Comparison of ENCODE assay signal across 12 cellular contexts in the genomic region with DNA sequence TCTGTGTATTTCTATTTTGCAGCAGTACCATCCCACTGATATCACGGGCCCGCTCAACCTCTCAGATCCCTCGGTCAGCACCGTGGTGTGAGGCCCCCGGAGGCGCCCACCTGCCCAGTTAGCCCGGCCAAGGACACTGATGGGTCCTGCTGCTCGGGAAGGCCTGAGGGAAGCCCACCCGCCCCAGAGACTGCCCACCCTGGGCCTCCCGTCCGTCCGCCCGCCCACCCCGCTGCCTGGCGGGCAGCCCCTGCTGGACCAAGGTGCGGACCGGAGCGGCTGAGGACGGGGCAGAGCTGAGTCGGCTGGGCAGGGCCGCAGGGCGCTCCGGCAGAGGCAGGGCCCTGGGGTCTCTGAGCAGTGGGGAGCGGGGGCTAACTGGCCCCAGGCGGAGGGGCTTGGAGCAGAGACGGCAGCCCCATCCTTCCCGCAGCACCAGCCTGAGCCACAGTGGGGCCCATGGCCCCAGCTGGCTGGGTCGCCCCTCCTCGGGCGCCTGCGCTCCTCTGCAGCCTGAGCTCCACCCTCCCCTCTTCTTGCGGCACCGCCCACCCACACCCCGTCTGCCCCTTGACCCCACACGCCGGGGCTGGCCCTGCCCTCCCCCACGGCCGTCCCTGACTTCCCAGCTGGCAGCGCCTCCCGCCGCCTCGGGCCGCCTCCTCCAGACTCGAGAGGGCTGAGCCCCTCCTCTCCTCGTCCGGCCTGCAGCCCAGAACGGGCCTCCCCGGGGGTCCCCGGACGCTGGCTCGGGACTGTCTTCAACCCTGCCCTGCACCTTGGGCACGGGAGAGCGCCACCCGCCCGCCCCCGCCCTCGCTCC. TPM values are rescaled to one million over a fixed set of nuclear protein-coding genes. Genes with fewer than 3 reads are reported as not detected.
DNase-seq lines count a peak whose midpoint lies in the region; ATAC-seq and TF ChIP-seq lines count a peak whose summit lies in the region.
"Had no signal": no experiment of that assay in that cellular context is flagged by ENCODE, and none has a peak within 500 bp of the region (broad histone marks: within the 10 kb centered on the region; RNA-seq: fewer than 3 reads in every experiment).

No MANE protein-coding gene starts in this region.

- H3K4me1 ChIP-seq in HUES64 (ENCODE audit: insufficient read depth, low read length) (no peaks in the 10 kb centered on the region), lung (ENCODE audit: control insufficient read depth in 2 of 2, insufficient read depth in 2 of 2, low read length in 2 of 2) (peaks cover 0 to 17% of the 10 kb centered on the region in 2 donors), BE2C (no peaks in the 10 kb centered on the region)

- POLR2A ChIA-PET in T-cell (lab: Charles Lee), result no interaction called here

- CTCF ChIA-PET in T-cell (lab: Charles Lee), result no interaction called here

- H3K9me3 Mint-ChIP-seq in T-cell, result no peaks in the 10 kb centered on the region
- H3K9me3 Mint-ChIP-seq: activated B cell treated with CpG ODN at 0.5 μM for 24 hours had no signal

- no peak overlapping the region for H3K9ac ChIP-seq in HUES64 (ENCODE audit: low read depth, low read length)

- DNase-seq in COLO668 (lab: John Stamatoyannopoulos, UW; ENCODE audit: unreplicated experiment) (peak; percentile 60), T-cell (no peak), lung (ENCODE audit: low spot score) (no peak), BE2C (no peak), H4 (ENCODE audit: low spot score) (no peak), HPDE6-E6E7 (ENCODE audit: extremely low spot score) (no peak)
- DNase-seq: activated B cell treated with CpG ODN at 0.5 μM for 24 hours had no signal

- no peaks in the 10 kb centered on the region for H3K36me3 ChIP-seq in HUES64 (ENCODE audit: insufficient read depth, low read length)
- H3K36me3 ChIP-seq in lung (ENCODE audit: control insufficient read depth in 2 of 2, insufficient read depth in 2 of 2, low read length in 2 of 2), result no peaks in the 10 kb centered on the region
- H3K36me3 ChIP-seq in BE2C, result no peaks in the 10 kb centered on the region
- H3K36me3 ChIP-seq: neutrophil had no signal

- H3K4me3 ChIP-seq in HUES64 (ENCODE audit: low read length) (peak overlapping the region; percentile 61; the same call in 1 of the 2 replicates), lung (no peak overlapping the region), BE2C (ENCODE audit: low read depth, low read length) (no peak overlapping the region)

- peaks cover 0 to 6% (median 2%) of the 10 kb centered on the region in 3 donors for H3K4me1 Mint-ChIP-seq in T-cell

- TF ChIP-seq CTCF in lung (IDR thresholded peaks at IDR 0.05; ENCODE audit: control extremely low read depth, extremely low read depth) (no peak), BE2C (IDR thresholded peaks at IDR 0.05; ENCODE audit: low read depth, low read length) (no peak)

- no peaks in the 10 kb centered on the region for H3K9me3 ChIP-seq in HUES64 (ENCODE audit: insufficient read depth, low read depth, low read length)
- no peaks in the 10 kb centered on the region for H3K9me3 ChIP-seq in lung (ENCODE audit: control insufficient read depth in 2 of 2, insufficient read depth in 1 of 2, low read length in 1 of 2)
- H3K9me3 ChIP-seq in BE2C, result no peaks in the 10 kb centered on the region
- H3K9me3 ChIP-seq: neutrophil had no signal

- ATAC-seq in T-cell (replicated peaks in 1 of 4), result peak in 1 of 4 experiments; percentile 32
- ATAC-seq in lung (ENCODE audit: insufficient read depth, low FRiP score), result peak; percentile 16
- no peak for ATAC-seq in GM18868 (IDR thresholded peaks at IDR 0.05; ENCODE audit: unreplicated experiment)

- H3K4me3 Mint-ChIP-seq in T-cell, result peak overlapping the region in 2 of 3 donors; percentile 41 to 55

- 9% methylated on average over 57 of the region's 57 CpGs for WGBS in HUES64
- 7 to 12% methylated on average over 45 to 57 of the region's 57 CpGs for WGBS in lung, 2 donors

- H3K27me3 Mint-ChIP-seq in T-cell, result peaks cover 12 to 49% of the 10 kb centered on the region in 2 donors

- no peak overlapping the region for H3K27ac Mint-ChIP-seq in T-cell
- H3K27ac Mint-ChIP-seq: activated B cell treated with CpG ODN at 0.5 μM for 24 hours had no signal

- no peak overlapping the region for H3K27ac ChIP-seq in HUES64 (ENCODE audit: low read depth, low read length)
- no peak overlapping the region for H3K27ac ChIP-seq in lung (ENCODE audit: low read depth in 1 of 2, low read length in 1 of 2)
- H3K27ac ChIP-seq: neutrophil had no signal

- H3K36me3 Mint-ChIP-seq in T-cell, result no peaks in the 10 kb centered on the region

- H3K27me3 ChIP-seq in HUES64 (ENCODE audit: insufficient read depth, low read length) (peaks cover 95% of the 10 kb centered on the region), lung (ENCODE audit: control insufficient read depth, insufficient read depth) (peaks cover 9% of the 10 kb centered on the region), BE2C (peaks cover 64% of the 10 kb centered on the region)

RNA-seq across cellular contexts. Expression of a gene that starts 1.9 kb away (rescaled TPM):
- 0.35 TPM for polyA plus RNA-seq in HUES64 (2013, experiment 1 of 2)
- not detected for polyA plus RNA-seq in HUES64 (2013, experiment 2 of 2)
- total RNA-seq in T-cell (not detected), lung (1 to 10 TPM in 1 of 2 donors, under 1 TPM in 1; 0.77 to 5.2 TPM)
- polyA plus RNA-seq in lung, result under 1 TPM; 0.12 to 0.37 TPM
- 1.1 TPM for polyA plus RNA-seq in BE2C (2012; ENCODE audit: insufficient read depth, insufficient read length, low read depth)
- 0.10 and 0.12 TPM in 2 replicates for total RNA-seq in H4 (2014; rRNA removed; shearing (Covaris generic))
- total RNA-seq: dermis microvascular lymphatic vessel endothelial cell, urinary bladder had no signal
- polyA plus RNA-seq: urinary bladder had no signal

RNA-seq across cellular contexts. Expression of a gene that starts 3.9 kb away (rescaled TPM):
- polyA plus RNA-seq in HUES64 (2013, experiment 1 of 2), result not detected
- not detected for polyA plus RNA-seq in HUES64 (2013, experiment 2 of 2)
- total RNA-seq in T-cell, result not detected
- not detected for total RNA-seq in lung
- polyA plus RNA-seq in lung, result not detected
- 1.7 TPM for polyA plus RNA-seq in BE2C (2012; ENCODE audit: insufficient read depth, insufficient read length, low read depth)
- not detected in 2 replicates for total RNA-seq in H4 (2014; rRNA removed; shearing (Covaris generic))
- total RNA-seq: activated B cell treated with CpG ODN at 0.5 μM for 24 hours, dermis microvascular lymphatic vessel endothelial cell, urinary bladder had no signal
- polyA plus RNA-seq: urinary bladder had no signal

RNA-seq across cellular contexts. Expression of a gene that starts 20.4 kb away (rescaled TPM):
- polyA plus RNA-seq in HUES64 (2013, experiment 1 of 2), result 21.6 TPM
- 17.9 TPM for polyA plus RNA-seq in HUES64 (2013, experiment 2 of 2)
- total RNA-seq in T-cell (100 to 1,000 TPM; 133 to 142 (median 141) TPM), lung (10 to 100 TPM; 31.9 to 60.9 TPM)
- polyA plus RNA-seq in lung, result 10 to 100 TPM; 32.3 to 50.0 TPM
- polyA plus RNA-seq in BE2C (2012; ENCODE audit: insufficient read depth, insufficient read length, low read depth), result 302 TPM
- 8.2 and 13.4 TPM in 2 replicates for total RNA-seq in H4 (2014; rRNA removed; shearing (Covaris generic))

RNA-seq across cellular contexts. Expression of a gene that starts 20.5 kb away (rescaled TPM):
- 60.6 TPM for polyA plus RNA-seq in HUES64 (2013, experiment 1 of 2)
- 72.3 TPM for polyA plus RNA-seq in HUES64 (2013, experiment 2 of 2)
- total RNA-seq in T-cell (10 to 100 TPM; 37.0 to 71.6 (median 64.0) TPM), lung (10 to 100 TPM; 40.8 to 87.0 TPM)
- 100 to 1,000 TPM; 114 to 144 TPM for polyA plus RNA-seq in lung
- polyA plus RNA-seq in BE2C (2012; ENCODE audit: insufficient read depth, insufficient read length, low read depth), result 268 TPM
- total RNA-seq in H4 (2014; rRNA removed; shearing (Covaris generic)), result 71.6 and 91.9 TPM in 2 replicates

RNA-seq across cellular contexts. Expression of a gene that starts 29.0 kb away (rescaled TPM):
- 0.55 TPM for polyA plus RNA-seq in HUES64 (2013, experiment 1 of 2)
- polyA plus RNA-seq in HUES64 (2013, experiment 2 of 2), result 0.51 TPM
- not detected for total RNA-seq in T-cell
- under 1 TPM; 0.06 to 0.49 TPM for total RNA-seq in lung
- polyA plus RNA-seq in lung, result under 1 TPM; 0.18 to 0.51 TPM
- 5.4 TPM for polyA plus RNA-seq in BE2C (2012; ENCODE audit: insufficient read depth, insufficient read length, low read depth)
- total RNA-seq in H4 (2014; rRNA removed; shearing (Covaris generic)), result not detected in 2 replicates
- total RNA-seq: dermis microvascular lymphatic vessel endothelial cell had no signal
